Comparison of ENCODE assay signal across 20 cellular contexts in the genomic region with DNA sequence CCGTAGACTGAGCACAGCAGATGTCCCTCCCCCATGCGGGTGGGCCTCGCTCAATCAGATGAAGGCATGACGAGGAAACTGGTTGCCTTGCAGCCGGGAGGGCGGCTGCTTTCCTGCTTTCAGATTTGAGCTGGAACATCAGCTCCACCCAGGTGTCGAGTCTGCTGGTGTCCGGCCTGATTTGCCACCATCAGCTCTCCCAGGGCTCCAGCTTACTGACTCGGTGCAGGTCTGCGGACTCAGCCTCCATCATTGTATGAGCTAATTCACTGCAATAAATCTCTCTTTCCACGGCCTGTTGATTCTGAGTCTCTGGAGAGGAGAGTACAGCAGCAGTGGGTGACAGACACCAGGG.
A peak's percentile ranks its signal among the peaks of the same experiment; 100 is the strongest.
DNase-seq lines count a peak whose midpoint lies in the region; ATAC-seq, FAIRE-seq and TF ChIP-seq lines count a peak whose summit lies in the region.
"Had no signal": no experiment of that assay in that cellular context is flagged by ENCODE, and none has a peak within 500 bp of the region (broad histone marks: within the 10 kb centered on the region; RNA-seq: fewer than 3 reads in every experiment).

No MANE protein-coding gene starts in this region.

- TF ChIP-seq CTCF in right lobe of liver (IDR thresholded peaks at IDR 0.05) (no peak), HepG2 (CRISPR knock-in tag; IDR thresholded peaks at IDR 0.05) (no peak), colonic mucosa (IDR thresholded peaks at IDR 0.05) (no peak)

- no peaks in the 10 kb centered on the region for H4K20me1 ChIP-seq in HepG2 (ENCODE audit: insufficient read depth, low read length)

- H3K4me3 ChIP-seq in right lobe of liver (no peak overlapping the region), HepG2 (replicated peaks in 1 of 3; ENCODE audit: insufficient read depth in 1 of 3, low read depth in 2 of 3, low read length in 3 of 3) (no peak overlapping the region), colonic mucosa (no peak overlapping the region)
- H3K4me3 ChIP-seq: dorsolateral prefrontal cortex, gastrocnemius medialis, testis had no signal

- H3K27ac Mint-ChIP-seq in activated CD8-positive, alpha-beta T cell treated with anti-CD3 and anti-CD28 coated beads, Interleukin-2, amount 10 ng/mL, durations not matched to agents 7 days and 5 days: no peak overlapping the region
- H3K27ac Mint-ChIP-seq: activated T-helper 1 cell treated with anti-CD3 and anti-CD28 coated beads, Interleukin-12 subunit alpha, Interleukin-12 subunit beta, Interleukin-2, Interleukin-4 antibody, amounts not matched to agents 30 ng/mL and 10 ng/mL and 1 ng/mL, durations not matched to agents 14 hours and 24 hours and 36 hours; stimulated activated memory B cell treated with anti-CD40 and anti-IgM and Interleukin-4, amounts not matched to agents 10 μg/mL and 1 μg/mL and 100 μg/mL, for 72 hours had no signal

- H3K4me1 Mint-ChIP-seq in activated CD8-positive, alpha-beta T cell treated with anti-CD3 and anti-CD28 coated beads, Interleukin-2, amount 10 ng/mL, durations not matched to agents 7 days and 5 days (ENCODE audit: low read depth): no peaks in the 10 kb centered on the region
- H3K4me1 Mint-ChIP-seq: stimulated activated memory B cell treated with anti-CD40 and anti-IgM and Interleukin-4, amounts not matched to agents 10 μg/mL and 1 μg/mL and 100 μg/mL, for 72 hours had no signal

- H3K9ac ChIP-seq in HepG2 (ENCODE audit: insufficient read depth, low read depth, low read length) (no peak overlapping the region), colonic mucosa (ENCODE audit: low read depth in 2 of 2, low read length in 2 of 2) (no peak overlapping the region)

- no peaks in the 10 kb centered on the region for H3K79me2 ChIP-seq in HepG2 (ENCODE audit: insufficient read depth, low read length)

- no peaks in the 10 kb centered on the region for H3K9me3 ChIP-seq in right lobe of liver
- no peaks in the 10 kb centered on the region for H3K9me3 ChIP-seq in HepG2 (ENCODE audit: low read length)
- H3K9me3 ChIP-seq in colonic mucosa: no peaks in the 10 kb centered on the region
- H3K9me3 ChIP-seq: Caco-2, gastrocnemius medialis, neutrophil, testis had no signal

- H3K4me1 ChIP-seq in right lobe of liver: peaks cover 0 to 13% (median 0%) of the 10 kb centered on the region in 4 donors
- no peaks in the 10 kb centered on the region for H3K4me1 ChIP-seq in HepG2 (ENCODE audit: insufficient read depth, low read length)
- peaks cover 8% of the 10 kb centered on the region for H3K4me1 ChIP-seq in colonic mucosa
- H3K4me1 ChIP-seq: Caco-2, gastrocnemius medialis had no signal

- in situ Hi-C loops in HepG2 (cut with HindIII; ENCODE audit: extremely low pct_ligation_motif_present, low pct_unique_long_range_greater_than_20kb): no loop called here

- no peak for ATAC-seq in right lobe of liver
- no peak for ATAC-seq in HepG2
- no peak for ATAC-seq in activated CD8-positive, alpha-beta T cell treated with anti-CD3 and anti-CD28 coated beads, Interleukin-2, amount 10 ng/mL, durations not matched to agents 7 days and 5 days
- ATAC-seq: gastrocnemius medialis; stimulated activated memory B cell treated with anti-CD40 and anti-IgM and Interleukin-4, amounts not matched to agents 10 μg/mL and 1 μg/mL and 100 μg/mL, for 72 hours had no signal

- H3K27me3 Mint-ChIP-seq in activated CD8-positive, alpha-beta T cell treated with anti-CD3 and anti-CD28 coated beads, Interleukin-2, amount 10 ng/mL, durations not matched to agents 7 days and 5 days (ENCODE audit: low read depth): no peaks in the 10 kb centered on the region

- no TSS peak for BruUV-seq in HepG2 (replicated peaks; lab: Mats Ljungman, UMichigan)

- H3K27ac ChIP-seq in right lobe of liver: no peak overlapping the region
- H3K27ac ChIP-seq in HepG2 (ENCODE audit: extremely low read length, insufficient read depth, low read length): no peak overlapping the region
- no peak overlapping the region for H3K27ac ChIP-seq in colonic mucosa
- H3K27ac ChIP-seq: dorsolateral prefrontal cortex, gastrocnemius medialis, neutrophil, testis had no signal

- POLR2A ChIA-PET in HepG2 (lab: Yijun Ruan, JAX): no interaction called here
- POLR2A ChIA-PET in activated CD8-positive, alpha-beta T cell treated with anti-CD3 and anti-CD28 coated beads, Interleukin-2, amount 10 ng/mL, durations not matched to agents 7 days and 5 days (lab: Charles Lee): no interaction called here

- peaks cover 2% of the 10 kb centered on the region for H3K9me3 Mint-ChIP-seq in activated CD8-positive, alpha-beta T cell treated with anti-CD3 and anti-CD28 coated beads, Interleukin-2, amount 10 ng/mL, durations not matched to agents 7 days and 5 days (ENCODE audit: insufficient read depth)
- H3K9me3 Mint-ChIP-seq: activated T-helper 1 cell treated with anti-CD3 and anti-CD28 coated beads, Interleukin-12 subunit alpha, Interleukin-12 subunit beta, Interleukin-2, Interleukin-4 antibody, amounts not matched to agents 30 ng/mL and 10 ng/mL and 1 ng/mL, durations not matched to agents 14 hours and 24 hours and 36 hours had no signal

- peak; percentile 2 to 31 (median 21) for DNase-seq in right lobe of liver
- no peak for DNase-seq in HepG2 (ENCODE audit: low spot score)
- peak; percentile 61 for DNase-seq in colonic mucosa
- DNase-seq in mesenteric fat pad (ENCODE audit: low spot score): peak; percentile 62
- DNase-seq in activated CD8-positive, alpha-beta T cell treated with anti-CD3 and anti-CD28 coated beads, Interleukin-2, amount 10 ng/mL, durations not matched to agents 7 days and 5 days: no peak
- DNase-seq in ecto neural progenitor cell (ENCODE audit: low spot score): no peak
- no peak for DNase-seq in amygdala (lab: John Stamatoyannopoulos, UW)
- DNase-seq in AG08395 (ENCODE audit: low spot score): no peak
- DNase-seq: activated CD8-positive, alpha-beta memory T cell treated with anti-CD3 and anti-CD28 coated beads for 24 hours; gastrocnemius medialis; KG1; MV-4-11; NCI-H446 treated with DMSO at 0.1 percent for 48 hours; SIG-M5; testis had no signal

- WGBS in right lobe of liver (ENCODE audit: insufficient coverage, low coverage, low lambda C conversion rate, missing lambda C conversion rate): 75% methylated on average over 7 of the region's 11 CpGs
- 24% methylated on average over 5 of the region's 11 CpGs for WGBS in HepG2 (ENCODE audit: low lambda C conversion rate)

- FAIRE-seq in HepG2 (lab: Jason Lieb, UNC): no peak

- no peaks in the 10 kb centered on the region for H3K36me3 ChIP-seq in right lobe of liver
- no peaks in the 10 kb centered on the region for H3K36me3 ChIP-seq in HepG2 (replicated peaks in 1 of 2; ENCODE audit: control insufficient read depth in 1 of 2, insufficient read depth in 2 of 2, low read length in 2 of 2)
- H3K36me3 ChIP-seq in colonic mucosa: no peaks in the 10 kb centered on the region
- H3K36me3 ChIP-seq: gastrocnemius medialis, neutrophil had no signal

- no peak overlapping the region for H3K4me2 ChIP-seq in HepG2 (ENCODE audit: low read depth, low read length)

- TF ChIP-seq POLR2A in right lobe of liver (IDR thresholded peaks at IDR 0.05): no peak
- TF ChIP-seq POLR2A in HepG2 (IDR thresholded peaks at IDR 0.05; ENCODE audit: insufficient read depth in 1 of 2, low read depth in 2 of 2, low read length in 2 of 2): no peak

- no peak for TF ChIP-seq RAD21 in HepG2 (CRISPR knock-in tag; IDR thresholded peaks at IDR 0.05)

- no peaks in the 10 kb centered on the region for H3K27me3 ChIP-seq in right lobe of liver
- peaks cover 4 to 18% of the 10 kb centered on the region in 2 experiments; a peak in 2 of 5 replicates for H3K27me3 ChIP-seq in HepG2 (ENCODE audit: control insufficient read depth in 1 of 2, insufficient read depth in 2 of 2, low read length in 2 of 2)
- H3K27me3 ChIP-seq in colonic mucosa: no peaks in the 10 kb centered on the region
- H3K27me3 ChIP-seq: neutrophil, testis had no signal

- TF ChIP-seq EP300 in HepG2 (IDR thresholded peaks at IDR 0.05; ENCODE audit: low read depth in 2 of 2, low read length in 2 of 2) (no peak), HepG2 (CRISPR knock-in tag; IDR thresholded peaks at IDR 0.05; ENCODE audit: borderline replicate concordance) (no peak)

- no peak overlapping the region for H2AFZ ChIP-seq in HepG2 (ENCODE audit: low read length)

- H3K4me3 Mint-ChIP-seq in activated CD8-positive, alpha-beta T cell treated with anti-CD3 and anti-CD28 coated beads, Interleukin-2, amount 10 ng/mL, durations not matched to agents 7 days and 5 days: no peak overlapping the region
- H3K4me3 Mint-ChIP-seq: activated T-helper 1 cell treated with anti-CD3 and anti-CD28 coated beads, Interleukin-12 subunit alpha, Interleukin-12 subunit beta, Interleukin-2, Interleukin-4 antibody, amounts not matched to agents 30 ng/mL and 10 ng/mL and 1 ng/mL, durations not matched to agents 14 hours and 24 hours and 36 hours; stimulated activated memory B cell treated with anti-CD40 and anti-IgM and Interleukin-4, amounts not matched to agents 10 μg/mL and 1 μg/mL and 100 μg/mL, for 72 hours had no signal

- intact Hi-C loops in right lobe of liver (cut with DNase I) (no loop called here), HepG2 (cut with micrococcal nuclease; ENCODE audit: unreplicated experiment) (no loop called here), colonic mucosa (cut with DNase I) (loop anchor here (5.0 kb wide), 1 partner anchor 157 kb away; a partner anchor contains a TSS)

- H3K36me3 Mint-ChIP-seq in activated CD8-positive, alpha-beta T cell treated with anti-CD3 and anti-CD28 coated beads, Interleukin-2, amount 10 ng/mL, durations not matched to agents 7 days and 5 days (ENCODE audit: low read depth): no peaks in the 10 kb centered on the region
- H3K36me3 Mint-ChIP-seq: stimulated activated memory B cell treated with anti-CD40 and anti-IgM and Interleukin-4, amounts not matched to agents 10 μg/mL and 1 μg/mL and 100 μg/mL, for 72 hours had no signal

- CTCF ChIA-PET in HepG2 (lab: Yijun Ruan, JAX; ENCODE audit: low intra/inter-chr PET ratio, low total read pairs): no interaction called here
- CTCF ChIA-PET in activated CD8-positive, alpha-beta T cell treated with anti-CD3 and anti-CD28 coated beads, Interleukin-2, amount 10 ng/mL, durations not matched to agents 7 days and 5 days (lab: Charles Lee): no interaction called here

TF ChIP-seq in HepG2, 621 proteins besides CTCF, POLR2A, EP300 and RAD21:
- TF ChIP-seq, protein P1, sequence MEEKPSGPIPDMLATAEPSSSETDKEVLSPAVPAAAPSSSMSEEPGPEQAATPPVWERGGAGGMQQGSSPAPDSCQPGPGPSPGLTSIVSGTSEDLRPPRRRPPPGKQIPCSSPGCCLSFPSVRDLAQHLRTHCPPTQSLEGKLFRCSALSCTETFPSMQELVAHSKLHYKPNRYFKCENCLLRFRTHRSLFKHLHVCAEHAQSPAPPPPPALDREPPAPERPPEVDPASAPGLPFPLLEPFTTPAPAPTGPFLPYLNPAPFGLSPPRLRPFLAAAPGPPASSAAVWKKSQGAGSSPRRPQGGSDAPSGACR (CRISPR knock-in tag; IDR thresholded peaks at IDR 0.05): no peak
- no peak for TF ChIP-seq NR1H2 (CRISPR knock-in tag; IDR thresholded peaks at IDR 0.05; ENCODE audit: borderline replicate concordance, low read depth)
- TF ChIP-seq KMT2A (CRISPR knock-in tag; IDR thresholded peaks at IDR 0.05): no peak
- no peak for TF ChIP-seq PHF21A (CRISPR knock-in tag; IDR thresholded peaks at IDR 0.05)
- TF ChIP-seq RBFOX2 (IDR thresholded peaks at IDR 0.05; ENCODE audit: low read depth, low read length): no peak

Comparison
In these comparisons a context has a peak if more than half of its experiments do, and no peak if none do; other contexts are left out.
1. DNase-seq: peak in right lobe of liver (3 of 3), colonic mucosa (single experiment) and mesenteric fat pad (single experiment); none in HepG2 (single experiment), activated CD8-positive, alpha-beta T cell treated with anti-CD3 and anti-CD28 coated beads, Interleukin-2, amount 10 ng/mL, durations not matched to agents 7 days and 5 days (single experiment), ecto neural progenitor cell (single experiment), amygdala (0 of 56) and AG08395 (single experiment).